9 cellular contexts compared by ENCODE assay signal in genomic region chr7:131249003-131249402, GRCh38.
DNase-seq lines count a peak whose midpoint lies in the region; FAIRE-seq and TF ChIP-seq lines count a peak whose summit lies in the region.
"Had no signal": no experiment of that assay in that cellular context is flagged by ENCODE, and none has a peak within 500 bp of the region (broad histone marks: within the 10 kb centered on the region; RNA-seq: fewer than 3 reads in every experiment).

No MANE protein-coding gene starts in this region.

- TF ChIP-seq CTCF in chondrocyte (IDR thresholded peaks at IDR 0.05), result no peak

- no peak overlapping the region for H3K4me3 Mint-ChIP-seq in chondrocyte (ENCODE audit: unreplicated experiment)

- H3K4me1 Mint-ChIP-seq in chondrocyte (ENCODE audit: low read depth), result peaks cover 24% of the 10 kb centered on the region

- peak; percentile 2 for DNase-seq in DMS79 (lab: John Stamatoyannopoulos, UW)
- no peak for DNase-seq in DMS79 treated with DMSO at 0.1 percent for 48 hours (lab: John Stamatoyannopoulos, UW)
- DNase-seq in chondrocyte (ENCODE audit: low spot score), result no peak
- peak; percentile 96 for DNase-seq in kidney tubule cell (ENCODE audit: low spot score)
- DNase-seq in urothelium cell line (ENCODE audit: low spot score), result peak; percentile 64
- DNase-seq in mesenteric fat pad (ENCODE audit: low spot score), result no peak
- no peak for DNase-seq in NCI-H1436 treated with DMSO at 0.1 percent for 48 hours (lab: John Stamatoyannopoulos, UW)
- DNase-seq in activated effector memory CD4-positive, alpha-beta T cell treated with anti-CD3 and anti-CD28 coated beads, Interleukin-2, amount 50 U/mL, for 16 hours, result no peak
- DNase-seq: 8988T had no signal

- H3K27me3 Mint-ChIP-seq in chondrocyte (ENCODE audit: low read depth), result no peaks in the 10 kb centered on the region

- H3K9me3 Mint-ChIP-seq in chondrocyte (ENCODE audit: low read depth), result peaks cover 6% of the 10 kb centered on the region

- H3K36me3 Mint-ChIP-seq in chondrocyte (ENCODE audit: low read depth), result no peaks in the 10 kb centered on the region

- H3K27ac Mint-ChIP-seq in chondrocyte (ENCODE audit: unreplicated experiment), result peak overlapping the region; percentile 86

- no peak for FAIRE-seq in urothelium cell line (lab: Jason Lieb, UNC)

Comparison
In these comparisons a context has a peak if more than half of its experiments do, and no peak if none do; other contexts are left out.
1. DNase-seq: peak in DMS79 (single experiment), kidney tubule cell (single experiment) and urothelium cell line (single experiment); none in DMS79 treated with DMSO at 0.1 percent for 48 hours (single experiment), chondrocyte (single experiment), mesenteric fat pad (single experiment), NCI-H1436 treated with DMSO at 0.1 percent for 48 hours (single experiment) and activated effector memory CD4-positive, alpha-beta T cell treated with anti-CD3 and anti-CD28 coated beads, Interleukin-2, amount 50 U/mL, for 16 hours (single experiment).